Comparison of ENCODE assay signal across 1 cellular context in the genomic region with DNA sequence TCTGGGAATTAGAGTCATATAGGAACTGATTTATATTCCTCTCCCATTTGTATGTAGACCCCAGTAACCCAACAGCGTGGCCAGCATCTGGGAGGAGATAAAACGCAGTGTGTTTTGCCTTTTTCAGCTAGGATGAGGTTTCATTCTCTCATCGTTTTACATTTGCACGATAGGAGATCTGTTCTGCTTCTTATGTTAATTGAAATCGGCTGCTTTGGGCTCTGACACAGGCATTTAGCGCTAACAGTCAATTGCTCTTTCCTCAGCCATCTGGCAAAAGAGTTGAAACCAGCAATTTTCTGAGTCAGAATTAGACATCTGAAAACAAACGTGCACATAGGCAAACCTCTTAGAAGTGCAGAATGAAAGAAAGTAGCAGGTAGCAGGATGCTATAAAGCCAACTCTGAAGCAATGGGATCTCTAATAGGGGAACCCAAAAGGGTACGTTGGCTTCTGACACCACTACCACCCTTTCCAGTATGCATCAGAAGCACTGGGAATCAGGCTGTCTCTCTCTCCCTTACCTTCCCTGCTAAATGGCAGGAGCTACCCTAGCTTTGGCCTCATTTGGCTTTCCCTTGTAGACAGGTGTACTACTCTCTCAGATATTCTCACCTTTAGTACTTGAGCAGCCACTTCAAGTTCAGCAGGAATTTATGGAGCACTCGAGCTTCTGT.
A peak's percentile ranks its signal among the peaks of the same experiment; 100 is the strongest.
TF ChIP-seq lines count a peak whose summit lies in the region.

No MANE protein-coding gene starts in this region.

TF ChIP-seq in H1, 55 proteins besides CTCF, POLR2A, EP300 and RAD21 (continued from another document):
- TF ChIP-seq, protein P1, sequence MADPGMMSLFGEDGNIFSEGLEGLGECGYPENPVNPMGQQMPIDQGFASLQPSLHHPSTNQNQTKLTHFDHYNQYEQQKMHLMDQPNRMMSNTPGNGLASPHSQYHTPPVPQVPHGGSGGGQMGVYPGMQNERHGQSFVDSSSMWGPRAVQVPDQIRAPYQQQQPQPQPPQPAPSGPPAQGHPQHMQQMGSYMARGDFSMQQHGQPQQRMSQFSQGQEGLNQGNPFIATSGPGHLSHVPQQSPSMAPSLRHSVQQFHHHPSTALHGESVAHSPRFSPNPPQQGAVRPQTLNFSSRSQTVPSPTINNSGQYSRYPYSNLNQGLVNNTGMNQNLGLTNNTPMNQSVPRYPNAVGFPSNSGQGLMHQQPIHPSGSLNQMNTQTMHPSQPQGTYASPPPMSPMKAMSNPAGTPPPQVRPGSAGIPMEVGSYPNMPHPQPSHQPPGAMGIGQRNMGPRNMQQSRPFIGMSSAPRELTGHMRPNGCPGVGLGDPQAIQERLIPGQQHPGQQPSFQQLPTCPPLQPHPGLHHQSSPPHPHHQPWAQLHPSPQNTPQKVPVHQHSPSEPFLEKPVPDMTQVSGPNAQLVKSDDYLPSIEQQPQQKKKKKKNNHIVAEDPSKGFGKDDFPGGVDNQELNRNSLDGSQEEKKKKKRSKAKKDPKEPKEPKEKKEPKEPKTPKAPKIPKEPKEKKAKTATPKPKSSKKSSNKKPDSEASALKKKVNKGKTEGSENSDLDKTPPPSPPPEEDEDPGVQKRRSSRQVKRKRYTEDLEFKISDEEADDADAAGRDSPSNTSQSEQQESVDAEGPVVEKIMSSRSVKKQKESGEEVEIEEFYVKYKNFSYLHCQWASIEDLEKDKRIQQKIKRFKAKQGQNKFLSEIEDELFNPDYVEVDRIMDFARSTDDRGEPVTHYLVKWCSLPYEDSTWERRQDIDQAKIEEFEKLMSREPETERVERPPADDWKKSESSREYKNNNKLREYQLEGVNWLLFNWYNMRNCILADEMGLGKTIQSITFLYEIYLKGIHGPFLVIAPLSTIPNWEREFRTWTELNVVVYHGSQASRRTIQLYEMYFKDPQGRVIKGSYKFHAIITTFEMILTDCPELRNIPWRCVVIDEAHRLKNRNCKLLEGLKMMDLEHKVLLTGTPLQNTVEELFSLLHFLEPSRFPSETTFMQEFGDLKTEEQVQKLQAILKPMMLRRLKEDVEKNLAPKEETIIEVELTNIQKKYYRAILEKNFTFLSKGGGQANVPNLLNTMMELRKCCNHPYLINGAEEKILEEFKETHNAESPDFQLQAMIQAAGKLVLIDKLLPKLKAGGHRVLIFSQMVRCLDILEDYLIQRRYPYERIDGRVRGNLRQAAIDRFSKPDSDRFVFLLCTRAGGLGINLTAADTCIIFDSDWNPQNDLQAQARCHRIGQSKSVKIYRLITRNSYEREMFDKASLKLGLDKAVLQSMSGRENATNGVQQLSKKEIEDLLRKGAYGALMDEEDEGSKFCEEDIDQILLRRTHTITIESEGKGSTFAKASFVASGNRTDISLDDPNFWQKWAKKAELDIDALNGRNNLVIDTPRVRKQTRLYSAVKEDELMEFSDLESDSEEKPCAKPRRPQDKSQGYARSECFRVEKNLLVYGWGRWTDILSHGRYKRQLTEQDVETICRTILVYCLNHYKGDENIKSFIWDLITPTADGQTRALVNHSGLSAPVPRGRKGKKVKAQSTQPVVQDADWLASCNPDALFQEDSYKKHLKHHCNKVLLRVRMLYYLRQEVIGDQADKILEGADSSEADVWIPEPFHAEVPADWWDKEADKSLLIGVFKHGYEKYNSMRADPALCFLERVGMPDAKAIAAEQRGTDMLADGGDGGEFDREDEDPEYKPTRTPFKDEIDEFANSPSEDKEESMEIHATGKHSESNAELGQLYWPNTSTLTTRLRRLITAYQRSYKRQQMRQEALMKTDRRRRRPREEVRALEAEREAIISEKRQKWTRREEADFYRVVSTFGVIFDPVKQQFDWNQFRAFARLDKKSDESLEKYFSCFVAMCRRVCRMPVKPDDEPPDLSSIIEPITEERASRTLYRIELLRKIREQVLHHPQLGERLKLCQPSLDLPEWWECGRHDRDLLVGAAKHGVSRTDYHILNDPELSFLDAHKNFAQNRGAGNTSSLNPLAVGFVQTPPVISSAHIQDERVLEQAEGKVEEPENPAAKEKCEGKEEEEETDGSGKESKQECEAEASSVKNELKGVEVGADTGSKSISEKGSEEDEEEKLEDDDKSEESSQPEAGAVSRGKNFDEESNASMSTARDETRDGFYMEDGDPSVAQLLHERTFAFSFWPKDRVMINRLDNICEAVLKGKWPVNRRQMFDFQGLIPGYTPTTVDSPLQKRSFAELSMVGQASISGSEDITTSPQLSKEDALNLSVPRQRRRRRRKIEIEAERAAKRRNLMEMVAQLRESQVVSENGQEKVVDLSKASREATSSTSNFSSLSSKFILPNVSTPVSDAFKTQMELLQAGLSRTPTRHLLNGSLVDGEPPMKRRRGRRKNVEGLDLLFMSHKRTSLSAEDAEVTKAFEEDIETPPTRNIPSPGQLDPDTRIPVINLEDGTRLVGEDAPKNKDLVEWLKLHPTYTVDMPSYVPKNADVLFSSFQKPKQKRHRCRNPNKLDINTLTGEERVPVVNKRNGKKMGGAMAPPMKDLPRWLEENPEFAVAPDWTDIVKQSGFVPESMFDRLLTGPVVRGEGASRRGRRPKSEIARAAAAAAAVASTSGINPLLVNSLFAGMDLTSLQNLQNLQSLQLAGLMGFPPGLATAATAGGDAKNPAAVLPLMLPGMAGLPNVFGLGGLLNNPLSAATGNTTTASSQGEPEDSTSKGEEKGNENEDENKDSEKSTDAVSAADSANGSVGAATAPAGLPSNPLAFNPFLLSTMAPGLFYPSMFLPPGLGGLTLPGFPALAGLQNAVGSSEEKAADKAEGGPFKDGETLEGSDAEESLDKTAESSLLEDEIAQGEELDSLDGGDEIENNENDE (IDR thresholded peaks at IDR 0.05; ENCODE audit: insufficient replicate concordance, low read length) = peak; percentile 26
- TF ChIP-seq SP2 (IDR thresholded peaks at IDR 0.05; ENCODE audit: low read length) (no peak), ASH2L (IDR thresholded peaks at IDR 0.05; ENCODE audit: low read length) (peak; percentile 23)
TF ChIP-seq in H1: peak in this region for 3.
